13 cellular contexts compared by ENCODE assay signal in the genomic region with DNA sequence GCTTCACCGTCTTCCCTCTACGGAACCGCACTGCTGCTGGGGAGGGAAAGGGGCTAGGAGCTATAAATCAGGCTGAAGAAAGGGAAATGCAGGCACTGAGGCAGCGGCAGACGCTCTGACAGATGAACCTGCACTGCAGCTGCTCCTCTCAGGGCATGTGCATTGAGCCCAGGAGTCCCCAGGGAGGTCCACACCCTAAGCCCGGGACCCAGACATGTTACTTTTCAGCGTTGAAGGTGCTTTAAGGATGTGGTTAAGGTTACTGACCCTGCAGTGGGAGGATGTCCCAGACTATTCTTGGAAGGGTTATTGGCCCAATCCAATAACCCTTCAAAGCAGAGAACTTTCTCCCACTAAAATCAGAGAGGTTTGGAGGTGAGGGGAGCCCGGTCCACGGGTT.
A peak's percentile ranks its signal among the peaks of the same experiment; 100 is the strongest.
DNase-seq lines count a peak whose midpoint lies in the region; ATAC-seq and TF ChIP-seq lines count a peak whose summit lies in the region.
"Had no signal": no experiment of that assay in that cellular context is flagged by ENCODE, and none has a peak within 500 bp of the region (broad histone marks: within the 10 kb centered on the region; RNA-seq: fewer than 3 reads in every experiment).

No MANE protein-coding gene starts in this region.

- H3K27me3 ChIP-seq in DOHH2 (ENCODE audit: control insufficient read depth, low read length): peaks cover 52% of the 10 kb centered on the region

- H3K27ac ChIP-seq in DOHH2 (ENCODE audit: low read depth, low read length) (no peak overlapping the region), coronary artery (no peak overlapping the region)
- H3K27ac ChIP-seq: HL-60 had no signal

- no peaks in the 10 kb centered on the region for H3K79me2 ChIP-seq in DOHH2 (ENCODE audit: control insufficient read depth, low read length)

- no peaks in the 10 kb centered on the region for H3K9me2 ChIP-seq in DOHH2 (replicated peaks; ENCODE audit: control insufficient read depth, low read length)

- H3F3A ChIP-seq in DOHH2 (ENCODE audit: control insufficient read depth, insufficient read depth): no peaks in the 10 kb centered on the region

- ATAC-seq in GM19351 (IDR thresholded peaks at IDR 0.05; ENCODE audit: unreplicated experiment) (peak; percentile 82), HG02884 (IDR thresholded peaks at IDR 0.05; ENCODE audit: unreplicated experiment) (peak; percentile 66), HG02571 (IDR thresholded peaks at IDR 0.05; ENCODE audit: unreplicated experiment) (no peak)
- ATAC-seq: left colon, PC-3 had no signal

- peaks cover 35% of the 10 kb centered on the region for H3K4me1 ChIP-seq in DOHH2 (ENCODE audit: control insufficient read depth, low read length)

- H3K4me3 ChIP-seq in DOHH2 (ENCODE audit: low read length): peak overlapping the region; percentile 56
- H3K4me3 ChIP-seq in coronary artery: no peak overlapping the region

- no peaks in the 10 kb centered on the region for H3K36me3 ChIP-seq in DOHH2 (ENCODE audit: control insufficient read depth, low read length)

- TF ChIP-seq CTCF in DOHH2 (IDR thresholded peaks at IDR 0.05; ENCODE audit: low read depth, low read length, poor library complexity, severe bottlenecking) (no peak), coronary artery (IDR thresholded peaks at IDR 0.05) (no peak)

- DNase-seq in NCI-H2171 (lab: John Stamatoyannopoulos, UW) (peak; percentile 47), coronary artery (ENCODE audit: low spot score) (no peak), Ammon's horn (ENCODE audit: low spot score) (no peak), DMS153 (lab: John Stamatoyannopoulos, UW) (no peak)
- DNase-seq: activated gamma-delta T cell, NCI-H1048, PC-3 had no signal

- no peaks in the 10 kb centered on the region for H3K9me3 ChIP-seq in DOHH2 (ENCODE audit: control insufficient read depth, insufficient read depth, low read length)

- peak overlapping the region; percentile 67 for H3K4me2 ChIP-seq in DOHH2 (ENCODE audit: low read length)

- H4K20me1 ChIP-seq in DOHH2 (ENCODE audit: control insufficient read depth, insufficient read depth, low read depth, low read length): no peaks in the 10 kb centered on the region
